In the genomic region with DNA sequence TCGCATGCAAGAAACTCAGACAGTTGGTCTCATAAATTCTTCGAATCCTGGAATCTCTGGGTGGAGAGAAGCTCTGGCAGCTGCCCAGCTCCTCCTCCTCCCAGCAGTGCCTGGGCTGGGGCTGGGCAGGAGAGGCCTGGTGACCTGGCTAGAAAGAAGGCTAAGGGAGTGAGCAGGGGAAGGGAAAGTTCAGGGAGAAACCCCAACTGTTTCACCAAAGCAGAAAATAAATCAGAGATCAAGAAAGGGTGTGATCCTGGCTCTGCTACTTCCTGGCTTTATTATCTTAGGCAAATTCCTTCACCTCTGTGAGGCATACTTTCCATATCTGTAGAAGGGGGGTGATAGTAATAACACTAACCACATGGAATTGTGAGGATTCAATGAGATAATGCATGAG, we compare ENCODE assay signal across 11 cellular contexts. TPM values are rescaled to one million over a fixed set of nuclear protein-coding genes. Genes with fewer than 3 reads are reported as not detected.
A peak's percentile ranks its signal among the peaks of the same experiment; 100 is the strongest.
DNase-seq lines count a peak whose midpoint lies in the region; ATAC-seq, FAIRE-seq and TF ChIP-seq lines count a peak whose summit lies in the region.
"Had no signal": no experiment of that assay in that cellular context is flagged by ENCODE, and none has a peak within 500 bp of the region (broad histone marks: within the 10 kb centered on the region; RNA-seq: fewer than 3 reads in every experiment).

No MANE protein-coding gene starts in this region.

- TF ChIP-seq CTCF in astrocyte (IDR thresholded peaks at IDR 0.05; ENCODE audit: insufficient read depth, low read depth, low read length), result no peak

- peak overlapping the region; percentile 96 for H3K27ac Mint-ChIP-seq in astrocyte (ENCODE audit: unreplicated experiment)
- peak overlapping the region; percentile 62 for H3K27ac Mint-ChIP-seq in stimulated activated naive B cell treated with anti-CD40 and anti-IgM and Interleukin-4, amounts not matched to agents 10 μg/mL and 1 μg/mL and 100 μg/mL, for 72 hours
- H3K27ac Mint-ChIP-seq in CD4-positive, alpha-beta memory T cell, result no peak overlapping the region
- H3K27ac Mint-ChIP-seq: activated naive CD4-positive, alpha-beta T cell treated with anti-CD3 and anti-CD28 coated beads, Interleukin-2, amount 50 U/mL, for 24 hours; T-helper 2 cell treated with Interferon-gamma antibody and Interleukin-4, amounts not matched to agents 5 μg/mL and 100 μg/mL, for 36 hours had no signal

- peaks cover 2% of the 10 kb centered on the region for H3K36me3 Mint-ChIP-seq in astrocyte (ENCODE audit: low read depth, unreplicated experiment)
- no peaks in the 10 kb centered on the region for H3K36me3 Mint-ChIP-seq in stimulated activated naive B cell treated with anti-CD40 and anti-IgM and Interleukin-4, amounts not matched to agents 10 μg/mL and 1 μg/mL and 100 μg/mL, for 72 hours
- no peaks in the 10 kb centered on the region for H3K36me3 Mint-ChIP-seq in CD4-positive, alpha-beta memory T cell
- H3K36me3 Mint-ChIP-seq: activated naive CD4-positive, alpha-beta T cell treated with anti-CD3 and anti-CD28 coated beads, Interleukin-2, amount 50 U/mL, for 24 hours had no signal

- TF ChIP-seq POLR2A in H54 (IDR thresholded peaks at IDR 0.05; ENCODE audit: low read depth, low read length), result no peak

- H3K9me3 ChIP-seq in astrocyte (ENCODE audit: insufficient read depth, low read depth, low read length), result no peaks in the 10 kb centered on the region
- no peaks in the 10 kb centered on the region for H3K9me3 ChIP-seq in CD4-positive, alpha-beta memory T cell (ENCODE audit: control insufficient read depth in 1 of 2, low read length in 2 of 2)

- peaks cover 8% of the 10 kb centered on the region for H3K27me3 Mint-ChIP-seq in astrocyte (ENCODE audit: low read depth, unreplicated experiment)
- H3K27me3 Mint-ChIP-seq in stimulated activated naive B cell treated with anti-CD40 and anti-IgM and Interleukin-4, amounts not matched to agents 10 μg/mL and 1 μg/mL and 100 μg/mL, for 72 hours, result peaks cover 61 to 70% of the 10 kb centered on the region in 2 donors
- peaks cover 32 to 53% of the 10 kb centered on the region in 2 donors for H3K27me3 Mint-ChIP-seq in CD4-positive, alpha-beta memory T cell

- no peaks in the 10 kb centered on the region for H3K36me3 ChIP-seq in astrocyte (ENCODE audit: insufficient read depth, low read length)
- H3K36me3 ChIP-seq in CD4-positive, alpha-beta memory T cell (ENCODE audit: insufficient read depth, low read length), result no peaks in the 10 kb centered on the region

- peak overlapping the region; percentile 79 for H3K4me2 ChIP-seq in astrocyte (ENCODE audit: low read length)

- peak overlapping the region; percentile 69 for H3K9ac ChIP-seq in astrocyte (ENCODE audit: low read length)

- CTCF ChIA-PET in CD4-positive, alpha-beta memory T cell (lab: Charles Lee; ENCODE audit: partially characterized antibody), result interaction anchor here (1.0 kb wide), 1 partner anchor 33 kb away, joined by 6 read pairs; no protein-coding TSS in a partner anchor

- no peaks in the 10 kb centered on the region for H4K20me1 ChIP-seq in astrocyte (ENCODE audit: insufficient read depth, low read length)

- POLR2A ChIA-PET in CD4-positive, alpha-beta memory T cell (lab: Charles Lee; ENCODE audit: partially characterized antibody), result no interaction called here

- H3K4me3 Mint-ChIP-seq in astrocyte (ENCODE audit: unreplicated experiment), result peak overlapping the region; percentile 71
- no peak overlapping the region for H3K4me3 Mint-ChIP-seq in stimulated activated naive B cell treated with anti-CD40 and anti-IgM and Interleukin-4, amounts not matched to agents 10 μg/mL and 1 μg/mL and 100 μg/mL, for 72 hours
- H3K4me3 Mint-ChIP-seq in CD4-positive, alpha-beta memory T cell, result no peak overlapping the region
- H3K4me3 Mint-ChIP-seq: activated naive CD4-positive, alpha-beta T cell treated with anti-CD3 and anti-CD28 coated beads, Interleukin-2, amount 50 U/mL, for 24 hours; T-helper 2 cell treated with Interferon-gamma antibody and Interleukin-4, amounts not matched to agents 5 μg/mL and 100 μg/mL, for 36 hours had no signal

- ATAC-seq in stimulated activated naive B cell treated with anti-CD40 and anti-IgM and Interleukin-4, amounts not matched to agents 10 μg/mL and 1 μg/mL and 100 μg/mL, for 72 hours (replicated peaks), result no peak

- peaks cover under 1% of the 10 kb centered on the region for H3K9me3 Mint-ChIP-seq in astrocyte (ENCODE audit: unreplicated experiment)
- no peaks in the 10 kb centered on the region for H3K9me3 Mint-ChIP-seq in stimulated activated naive B cell treated with anti-CD40 and anti-IgM and Interleukin-4, amounts not matched to agents 10 μg/mL and 1 μg/mL and 100 μg/mL, for 72 hours
- H3K9me3 Mint-ChIP-seq in CD4-positive, alpha-beta memory T cell, result peaks cover 0 to 2% (median 0%) of the 10 kb centered on the region in 8 donors
- H3K9me3 Mint-ChIP-seq: activated naive CD4-positive, alpha-beta T cell treated with anti-CD3 and anti-CD28 coated beads, Interleukin-2, amount 50 U/mL, for 24 hours; T-helper 2 cell treated with Interferon-gamma antibody and Interleukin-4, amounts not matched to agents 5 μg/mL and 100 μg/mL, for 36 hours had no signal

- peaks cover 40% of the 10 kb centered on the region for H3K4me1 Mint-ChIP-seq in astrocyte (ENCODE audit: low read depth, unreplicated experiment)
- peaks cover 25 to 28% of the 10 kb centered on the region in 2 donors for H3K4me1 Mint-ChIP-seq in stimulated activated naive B cell treated with anti-CD40 and anti-IgM and Interleukin-4, amounts not matched to agents 10 μg/mL and 1 μg/mL and 100 μg/mL, for 72 hours
- peaks cover 11 to 30% (median 22%) of the 10 kb centered on the region in 4 donors for H3K4me1 Mint-ChIP-seq in CD4-positive, alpha-beta memory T cell

- peak; percentile 45 for DNase-seq in H54 (ENCODE audit: insufficient read length, low spot score)
- peak; percentile 96 for DNase-seq in astrocyte (ENCODE audit: low read depth)
- DNase-seq in iris pigment epithelial cell (ENCODE audit: low read depth), result peak; percentile 92
- DNase-seq in stimulated activated naive B cell treated with anti-CD40 and anti-IgM and Interleukin-4, amounts not matched to agents 10 μg/mL and 1 μg/mL and 100 μg/mL, for 72 hours, result no peak
- no peak for DNase-seq in head of caudate nucleus
- DNase-seq in GDM1 (lab: John Stamatoyannopoulos, UW), result no peak
- no peak for DNase-seq in NCI-H345 treated with DMSO at 0.1 percent for 48 hours (lab: John Stamatoyannopoulos, UW; ENCODE audit: unreplicated experiment)
- no peak for DNase-seq in CD4-positive, alpha-beta memory T cell
- DNase-seq: NCI-H1436 treated with DMSO at 0.1 percent for 48 hours had no signal

- H2AFZ ChIP-seq in astrocyte (ENCODE audit: low read depth, low read length), result no peak overlapping the region

- peak overlapping the region; percentile 86 for H3K27ac ChIP-seq in astrocyte (ENCODE audit: low read depth, low read length)
- H3K27ac ChIP-seq in CD4-positive, alpha-beta memory T cell (ENCODE audit: low read depth, low read length), result no peak overlapping the region

- H3K27me3 ChIP-seq in astrocyte (ENCODE audit: insufficient read depth, low read length), result no peaks in the 10 kb centered on the region
- H3K27me3 ChIP-seq in CD4-positive, alpha-beta memory T cell (ENCODE audit: insufficient read depth, low read length), result no peaks in the 10 kb centered on the region

- intact Hi-C loops in head of caudate nucleus (cut with DNase I), result no loop called here
- intact Hi-C loops in CD4-positive, alpha-beta memory T cell (cut with micrococcal nuclease), result no loop called here

- FAIRE-seq in H54 (lab: Jason Lieb, UNC) (no peak), astrocyte (lab: Jason Lieb, UNC) (peak; percentile 90)

- H3K79me2 ChIP-seq in astrocyte (ENCODE audit: insufficient read depth, low read length), result no peaks in the 10 kb centered on the region

- no peak overlapping the region for H3K4me3 ChIP-seq in astrocyte (ENCODE audit: insufficient read depth, low read depth, low read length)
- no peak overlapping the region for H3K4me3 ChIP-seq in CD4-positive, alpha-beta memory T cell (ENCODE audit: low read length in 2 of 2)

- H3K4me1 ChIP-seq in astrocyte (ENCODE audit: insufficient read depth, low read length), result peaks cover 65% of the 10 kb centered on the region
- peaks cover 18% of the 10 kb centered on the region for H3K4me1 ChIP-seq in CD4-positive, alpha-beta memory T cell (ENCODE audit: insufficient read depth, low read length)

RNA-seq across cellular contexts. Expression of a gene that starts 8.8 kb away (rescaled TPM):
- 42.9 and 56.5 TPM in 2 replicates for total RNA-seq in astrocyte
- total RNA-seq in CD4-positive, alpha-beta memory T cell, result not detected
- polyA plus RNA-seq in CD4-positive, alpha-beta memory T cell, result not detected

RNA-seq across cellular contexts. Expression of a gene that starts 51.5 kb away (rescaled TPM):
- total RNA-seq in astrocyte, result 25.1 and 25.8 TPM in 2 replicates
- 1 to 10 TPM; 1.5 to 2.0 TPM for total RNA-seq in CD4-positive, alpha-beta memory T cell
- polyA plus RNA-seq in CD4-positive, alpha-beta memory T cell, result under 1 TPM in 1 of 2 donors, not detected in 1; 0.55 TPM

Comparison
In these comparisons a context has a peak if more than half of its experiments do, and no peak if none do; other contexts are left out.
1. DNase-seq: peak in H54 (single experiment), astrocyte (single experiment) and iris pigment epithelial cell (single experiment); none in stimulated activated naive B cell treated with anti-CD40 and anti-IgM and Interleukin-4, amounts not matched to agents 10 μg/mL and 1 μg/mL and 100 μg/mL, for 72 hours (single experiment), head of caudate nucleus (0 of 42), GDM1 (single experiment), NCI-H345 treated with DMSO at 0.1 percent for 48 hours (single experiment) and CD4-positive, alpha-beta memory T cell (0 of 5).
2. H3K27ac Mint-ChIP-seq: peak in astrocyte (single experiment) and stimulated activated naive B cell treated with anti-CD40 and anti-IgM and Interleukin-4, amounts not matched to agents 10 μg/mL and 1 μg/mL and 100 μg/mL, for 72 hours (single experiment); none in CD4-positive, alpha-beta memory T cell (0 of 7).
3. RNA of a gene that starts 8.8 kb away (total RNA-seq): 42.9 to 56.5 TPM in astrocyte; not detected in CD4-positive, alpha-beta memory T cell; every median in the first group is over 10 times any median in the second.